8 cellular contexts compared by ENCODE assay signal in genomic region chr4:145939241-145939640, GRCh38. TPM values are rescaled to one million over a fixed set of nuclear protein-coding genes. Genes with fewer than 3 reads are reported as not detected.
DNase-seq lines count a peak whose midpoint lies in the region; ATAC-seq and TF ChIP-seq lines count a peak whose summit lies in the region.

No MANE protein-coding gene starts in this region.

- H3K4me3 ChIP-seq in ascending aorta = peak overlapping the region; percentile 73 to 82
- peak overlapping the region; percentile 58 for H3K4me3 ChIP-seq in mononuclear cell (ENCODE audit: low read length)

- no peaks in the 10 kb centered on the region for H3K9me3 ChIP-seq in ascending aorta
- H3K9me3 ChIP-seq in mononuclear cell (ENCODE audit: low read depth, low read length) = no peaks in the 10 kb centered on the region

- no peaks in the 10 kb centered on the region for H3K27me3 ChIP-seq in ascending aorta
- peaks cover 8% of the 10 kb centered on the region for H3K27me3 ChIP-seq in mononuclear cell (ENCODE audit: insufficient read depth, low read length)

- H3K4me1 ChIP-seq in ascending aorta (peaks cover 0 to 14% of the 10 kb centered on the region in 2 donors), mononuclear cell (ENCODE audit: insufficient read depth, low read length) (peaks cover 19% of the 10 kb centered on the region)

- peak overlapping the region; percentile 89 for H3K27ac Mint-ChIP-seq in stimulated activated naive CD8-positive, alpha-beta T cell treated with anti-CD3 and anti-CD28 coated beads, Interleukin-15, Interleukin-2, amounts not matched to agents 100 ng/mL and 50 ng/mL, for 24 hours

- no peaks in the 10 kb centered on the region for H3K27me3 Mint-ChIP-seq in stimulated activated naive CD8-positive, alpha-beta T cell treated with anti-CD3 and anti-CD28 coated beads, Interleukin-15, Interleukin-2, amounts not matched to agents 100 ng/mL and 50 ng/mL, for 24 hours

- no peaks in the 10 kb centered on the region for H3K9me3 Mint-ChIP-seq in stimulated activated naive CD8-positive, alpha-beta T cell treated with anti-CD3 and anti-CD28 coated beads, Interleukin-15, Interleukin-2, amounts not matched to agents 100 ng/mL and 50 ng/mL, for 24 hours

- no peaks in the 10 kb centered on the region for H3K36me3 ChIP-seq in ascending aorta

- H3K27ac ChIP-seq in ascending aorta = peak overlapping the region; percentile 95 to 99

- peak overlapping the region; percentile 98 for H3K4me3 Mint-ChIP-seq in stimulated activated naive CD8-positive, alpha-beta T cell treated with anti-CD3 and anti-CD28 coated beads, Interleukin-15, Interleukin-2, amounts not matched to agents 100 ng/mL and 50 ng/mL, for 24 hours

- TF ChIP-seq CTCF in ascending aorta (IDR thresholded peaks at IDR 0.05) = no peak

- no peaks in the 10 kb centered on the region for H3K36me3 Mint-ChIP-seq in stimulated activated naive CD8-positive, alpha-beta T cell treated with anti-CD3 and anti-CD28 coated beads, Interleukin-15, Interleukin-2, amounts not matched to agents 100 ng/mL and 50 ng/mL, for 24 hours (ENCODE audit: low read depth)

- intact Hi-C loops in ascending aorta (cut with DNase I) = loop anchor here (5.0 to 10.0 kb wide), 4 partner anchors 97 to 1896 kb away; partner anchors contain the start of genes LSM6 and SMAD1

- no peak for DNase-seq in stimulated activated naive CD8-positive, alpha-beta T cell treated with anti-CD3 and anti-CD28 coated beads, Interleukin-15, Interleukin-2, amounts not matched to agents 100 U/mL and 50 U/mL, for 24 hours
- DNase-seq in ascending aorta (ENCODE audit: low spot score in 2 of 2) (no peak), OCI-M2 (lab: John Stamatoyannopoulos, UW; ENCODE audit: unreplicated experiment) (no peak), GM03348 (ENCODE audit: low spot score) (no peak), iPS-NIHi11 (ENCODE audit: low spot score) (no peak)

- peaks cover 34% of the 10 kb centered on the region for H3K4me1 Mint-ChIP-seq in stimulated activated naive CD8-positive, alpha-beta T cell treated with anti-CD3 and anti-CD28 coated beads, Interleukin-15, Interleukin-2, amounts not matched to agents 100 ng/mL and 50 ng/mL, for 24 hours (ENCODE audit: low read depth)

- ATAC-seq in stimulated activated naive CD8-positive, alpha-beta T cell treated with anti-CD3 and anti-CD28 coated beads, Interleukin-15, Interleukin-2, amounts not matched to agents 100 U/mL and 50 U/mL, for 24 hours = no peak
- no peak for ATAC-seq in HG03280 (IDR thresholded peaks at IDR 0.05; ENCODE audit: unreplicated experiment)

RNA-seq across cellular contexts. Expression of gene ZNF827, which starts 0.6 kb away (rescaled TPM):
- 19.5 TPM for total RNA-seq in ascending aorta
- 14.0 TPM for total RNA-seq in mononuclear cell
